ENCODE assay signal across 8 cellular contexts in genomic region chr18:2570772-2571199, GRCh38. TPM values are rescaled to one million over a fixed set of nuclear protein-coding genes. Genes with fewer than 3 reads are reported as not detected.
DNase-seq lines count a peak whose midpoint lies in the region; ATAC-seq and TF ChIP-seq lines count a peak whose summit lies in the region.

No MANE protein-coding gene starts in this region.

- DNase-seq in NCI-H526 (lab: John Stamatoyannopoulos, UW) (peak; percentile 53 to 56), NCI-H526 treated with DMSO at 0.1 percent for 48 hours (lab: John Stamatoyannopoulos, UW) (no peak), HFFc6 (peak; percentile 73), MV-4-11 (lab: John Stamatoyannopoulos, UW) (peak; percentile 65), choroid plexus epithelial cell (ENCODE audit: low read depth) (peak; percentile 70), left colon (peak; percentile 72 to 79)
- DNase-seq in stimulated activated CD4-positive, alpha-beta T cell treated with anti-CD3 and anti-CD28 coated beads, Interleukin-2, amount 100 ng/mL, for 24 hours: peak; percentile 62 to 68

- H3K4me3 ChIP-seq in choroid plexus epithelial cell (ENCODE audit: low read depth, low read length): peak overlapping the region; percentile 68

- H3K36me3 Mint-ChIP-seq in HFFc6 (ENCODE audit: low read depth): peaks cover 4% of the 10 kb centered on the region

- H3K4me1 Mint-ChIP-seq in HFFc6 (ENCODE audit: low read depth): peaks cover 55% of the 10 kb centered on the region

- H3K27me3 Mint-ChIP-seq in HFFc6 (ENCODE audit: insufficient read depth): no peaks in the 10 kb centered on the region; the same call in 1 of the 2 replicates

- no peaks in the 10 kb centered on the region for H3K9me3 Mint-ChIP-seq in HFFc6

- intact Hi-C loops in left colon (cut with DNase I, micrococcal nuclease): loop anchor here in 1 of 2 donors (10.0 kb wide), 1 partner anchor 84 kb away; the partner anchor contains the start of gene SMCHD1

- TF ChIP-seq CTCF in HFFc6 (IDR thresholded peaks at IDR 0.05): 0 out of 2 replicates have a peak, but pooled peaks have one; percentile 21
- TF ChIP-seq CTCF in VCaP (conservative IDR thresholded peaks at IDR 0.05): no peak
- TF ChIP-seq CTCF in choroid plexus epithelial cell (conservative IDR thresholded peaks at IDR 0.05; ENCODE audit: low read depth, low read length): peak; percentile 41

- peak overlapping the region; percentile 99 for H3K27ac Mint-ChIP-seq in HFFc6

- ATAC-seq in left colon: peak; percentile 73

- H3K4me3 Mint-ChIP-seq in HFFc6: peak overlapping the region; percentile 99

- H3K27ac ChIP-seq in VCaP: peak overlapping the region; percentile 94

RNA-seq across cellular contexts. Expression of gene METTL4, which starts 0.5 kb away (rescaled TPM):
- total RNA-seq in HFFc6 (2021; fragmentation: NEBNext Ultra II Directional; extraction: Animal tissue kit (Norgen Biotek cat#: 25700)): 1 to 10 TPM; 6.3 to 9.4 (median 9.0) TPM
- 10 to 100 TPM in 1 of 2 donors, 1 to 10 TPM in 1; 9.1 to 11.4 TPM for total RNA-seq in left colon

RNA-seq across cellular contexts. Expression of gene NDC80, which starts 0.6 kb away (rescaled TPM):
- total RNA-seq in HFFc6 (2021; fragmentation: NEBNext Ultra II Directional; extraction: Animal tissue kit (Norgen Biotek cat#: 25700)): 10 to 100 TPM; 12.7 to 30.2 (median 25.4) TPM
- 1 to 10 TPM; 3.2 to 5.8 TPM for total RNA-seq in left colon
